31 cellular contexts compared by ENCODE assay signal in the genomic region with DNA sequence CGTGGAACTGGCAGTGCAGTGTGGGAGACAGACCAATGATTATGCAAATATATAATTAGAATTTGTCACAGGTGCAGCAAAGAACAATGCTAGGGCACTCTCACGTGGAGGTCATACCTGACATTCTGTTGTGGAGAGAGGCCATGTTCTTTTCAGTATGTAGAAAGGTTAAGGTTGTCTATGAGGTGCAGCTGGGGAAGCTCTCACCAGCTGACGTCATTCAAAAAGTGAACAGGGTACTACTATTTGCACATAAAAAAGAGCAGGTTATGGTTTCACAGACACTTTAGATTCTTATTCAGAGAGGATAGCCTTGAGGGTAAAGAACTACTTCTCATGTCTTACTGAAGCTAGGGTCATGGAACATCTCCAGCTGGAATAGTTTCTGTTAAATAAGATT.
"Had no signal": no experiment of that assay in that cellular context is flagged by ENCODE, and none has a peak within 500 bp of the region (broad histone marks: within the 10 kb centered on the region; RNA-seq: fewer than 3 reads in every experiment).

No MANE protein-coding gene starts in this region.

- H3K36me3 ChIP-seq: adrenal gland, esophagus muscularis mucosa, gastrocnemius medialis, heart left ventricle, WERI-Rb-1 had no signal

- H3K27me3 ChIP-seq: adrenal gland, body of pancreas, esophagus muscularis mucosa, foreskin keratinocyte, gastrocnemius medialis, heart left ventricle had no signal

- FAIRE-seq: colon had no signal

- H3K9me3 ChIP-seq: adrenal gland, body of pancreas, esophagus muscularis mucosa, gastrocnemius medialis, heart left ventricle had no signal

- H3K4me1 ChIP-seq: adrenal gland, body of pancreas, foreskin keratinocyte, gastrocnemius medialis had no signal

- H3K4me3 ChIP-seq: adrenal gland, body of pancreas, esophagus muscularis mucosa, gastrocnemius medialis, heart left ventricle had no signal

- H3K27ac ChIP-seq: adrenal gland, body of pancreas, esophagus muscularis mucosa, foreskin keratinocyte, gastrocnemius medialis, heart left ventricle, WERI-Rb-1 had no signal

- DNase-seq: activated CD4-positive, alpha-beta memory T cell treated with anti-CD3 and anti-CD28 coated beads for 36 hours; activated CD4-positive, alpha-beta T cell treated with anti-CD3 and anti-CD28 coated beads for 36 hours; activated CD4-positive, alpha-beta T cell treated with anti-CD3 and anti-CD28 coated beads, Interleukin-2, amount 10 ng/mL, durations not matched to agents 24 days and 14 days; activated CD4-positive, CD25-positive, alpha-beta regulatory T cell; activated CD4-positive, CD25-positive, alpha-beta regulatory T cell treated with anti-CD3 and anti-CD28 coated beads, Interleukin-2, amount 50 U/mL, for 72 hours; activated CD8-positive, alpha-beta memory T cell treated with anti-CD3 and anti-CD28 coated beads, Interleukin-2, amount 10 ng/mL, durations not matched to agents 7 days and 5 days; activated CD8-positive, alpha-beta memory T cell treated with anti-CD3 and anti-CD28 coated beads, Interleukin-2, amount 50 U/mL, for 4 hours; activated CD8-positive, alpha-beta T cell treated with anti-CD3 and anti-CD28 coated beads, Interleukin-2, amount 10 ng/mL, durations not matched to agents 7 days and 5 days; activated effector memory CD4-positive, alpha-beta T cell treated with anti-CD3 and anti-CD28 coated beads, Interleukin-2, amount 50 U/mL, for 16 hours; activated naive CD4-positive, alpha-beta T cell treated with anti-CD3 and anti-CD28 coated beads for 36 hours; activated naive CD8-positive, alpha-beta T cell treated with anti-CD3 and anti-CD28 coated beads for 36 hours; activated naive CD8-positive, alpha-beta T cell treated with anti-CD3 and anti-CD28 coated beads, Interleukin-2, amount 50 U/mL, for 24 hours; activated T-cell treated with anti-CD3 and anti-CD28 coated beads, Interleukin-2, amount 50 U/mL, for 1 hour; activated T-cell treated with anti-CD3 and anti-CD28 coated beads, Interleukin-2, amount 50 U/mL, for 48 hours; adrenal gland; amygdala; aorta; body of pancreas; cortex of kidney; dermis blood vessel endothelial cell; effector CD4-positive, alpha-beta T cell; effector memory CD8-positive, alpha-beta T cell; erythroblast; foreskin keratinocyte; gastrocnemius medialis; glutamatergic neuron; heart left ventricle; T1000; WERI-Rb-1 had no signal
